Comparison of ENCODE assay signal across 29 cellular contexts in the genomic region with DNA sequence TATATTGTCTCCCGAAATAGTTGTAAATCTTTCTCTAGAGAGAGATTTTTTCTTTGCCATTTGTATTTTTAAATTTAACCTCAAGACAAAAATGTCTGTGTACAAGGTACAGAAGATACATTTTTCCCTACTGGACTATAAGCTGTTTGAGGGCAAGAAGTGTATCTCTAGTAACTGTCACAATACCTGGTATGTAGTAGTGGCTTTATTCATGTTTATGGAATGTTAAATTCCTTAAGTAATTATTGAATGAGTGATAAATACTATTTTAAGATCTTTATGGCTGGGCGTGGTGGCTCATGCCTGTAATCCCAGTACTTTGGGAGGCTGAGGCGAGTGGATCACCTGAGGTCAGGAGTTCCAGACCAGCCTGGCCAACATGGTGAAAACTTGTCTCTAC. TPM values are rescaled to one million over a fixed set of nuclear protein-coding genes. Genes with fewer than 3 reads are reported as not detected.
DNase-seq lines count a peak whose midpoint lies in the region; ATAC-seq and TF ChIP-seq lines count a peak whose summit lies in the region.
"Had no signal": no experiment of that assay in that cellular context is flagged by ENCODE, and none has a peak within 500 bp of the region (broad histone marks: within the 10 kb centered on the region; RNA-seq: fewer than 3 reads in every experiment).

No MANE protein-coding gene starts in this region.

- TF ChIP-seq CTCF in SK-N-SH (IDR thresholded peaks at IDR 0.05) (no peak), RWPE1 (conservative IDR thresholded peaks at IDR 0.05; ENCODE audit: low read depth) (no peak), fibroblast of lung (conservative IDR thresholded peaks at IDR 0.05 in 1 of 2, IDR thresholded peaks at IDR 0.05 in 1 of 2; ENCODE audit: low read depth in 1 of 2, low read length in 2 of 2) (no peak)

- TF ChIP-seq POLR2A in GM18505 (IDR thresholded peaks at IDR 0.05; ENCODE audit: borderline replicate concordance, extremely low read depth, insufficient read depth, insufficient read length): no peak

- intact Hi-C loops in Right ventricle myocardium superior (cut with DNase I): no loop called here
- intact Hi-C loops in activated CD4-positive, alpha-beta T cell treated with anti-CD3 and anti-CD28 coated beads, Interleukin-2, amount 10 ng/mL, durations not matched to agents 24 days and 14 days (cut with micrococcal nuclease): loop anchor here (2.0 kb wide), 1 partner anchor 60 kb away; no protein-coding TSS in a partner anchor

- H3K27me3 ChIP-seq in SK-N-SH (ENCODE audit: insufficient read depth): no peaks in the 10 kb centered on the region
- H3K27me3 ChIP-seq in fibroblast of lung (ENCODE audit: control insufficient read depth, insufficient read depth, low read length): no peaks in the 10 kb centered on the region
- H3K27me3 ChIP-seq: colonic mucosa had no signal

- H3K36me3 ChIP-seq in SK-N-SH (replicated peaks in 1 of 2; ENCODE audit: control insufficient read depth in 1 of 2, insufficient read depth in 2 of 2, low read length in 1 of 2): no peaks in the 10 kb centered on the region
- H3K36me3 ChIP-seq in fibroblast of lung (ENCODE audit: control insufficient read depth, insufficient read depth, low read length): no peaks in the 10 kb centered on the region
- H3K36me3 ChIP-seq: colonic mucosa had no signal

- CTCF ChIA-PET in SK-N-SH (lab: Yijun Ruan, JAX) (no interaction called here), RWPE1 (lab: Yijun Ruan, JAX) (no interaction called here)

- H3K27me3 Mint-ChIP-seq in stimulated activated memory B cell treated with anti-CD40 and anti-IgM and Interleukin-4, amounts not matched to agents 10 μg/mL and 1 μg/mL and 100 μg/mL, for 72 hours: no peaks in the 10 kb centered on the region
- no peaks in the 10 kb centered on the region for H3K27me3 Mint-ChIP-seq in activated CD4-positive, alpha-beta T cell treated with anti-CD3 and anti-CD28 coated beads, Interleukin-2, amount 10 ng/mL, durations not matched to agents 24 days and 14 days
- H3K27me3 Mint-ChIP-seq: activated naive CD4-positive, alpha-beta T cell treated with anti-CD3 and anti-CD28 coated beads, Interleukin-2, amount 10 ng/mL, durations not matched to agents 7 days and 5 days; naive thymus-derived CD4-positive, alpha-beta T cell; stimulated activated naive B cell treated with anti-CD40 and anti-IgM and Interleukin-4, amounts not matched to agents 10 μg/mL and 1 μg/mL and 100 μg/mL, for 72 hours; T-helper 17 cell had no signal

- peaks cover 27% of the 10 kb centered on the region for H3K4me1 Mint-ChIP-seq in stimulated activated memory B cell treated with anti-CD40 and anti-IgM and Interleukin-4, amounts not matched to agents 10 μg/mL and 1 μg/mL and 100 μg/mL, for 72 hours
- H3K4me1 Mint-ChIP-seq in activated CD4-positive, alpha-beta T cell treated with anti-CD3 and anti-CD28 coated beads, Interleukin-2, amount 10 ng/mL, durations not matched to agents 24 days and 14 days: peaks cover 52% of the 10 kb centered on the region

- DNase-seq in SK-N-SH (no peak), RWPE1 (ENCODE audit: low spot score) (no peak), fibroblast of lung (ENCODE audit: low read depth in 2 of 2) (peak in 1 of 2 donors; percentile 46), Right ventricle myocardium superior (no peak)
- DNase-seq in activated CD4-positive, alpha-beta T cell treated with anti-CD3 and anti-CD28 coated beads, Interleukin-2, amount 10 ng/mL, durations not matched to agents 24 days and 14 days: no peak
- DNase-seq: activated CD8-positive, alpha-beta memory T cell treated with anti-CD3 and anti-CD28 coated beads, Interleukin-2, amount 50 U/mL, for 4 hours; amygdala; colonic mucosa; DMS79; effector CD4-positive, alpha-beta T cell; head of caudate nucleus; midbrain; NCI-H1092; NCI-H1694 treated with DMSO at 0.1 percent for 48 hours; NCI-H2171; NCI-H82; nucleus accumbens; RPMI8226; stimulated activated naive B cell treated with anti-CD40 and anti-IgM and Interleukin-4, amounts not matched to agents 10 μg/mL and 1 μg/mL and 100 μg/mL, for 72 hours; substantia nigra; T-helper 17 cell had no signal

- H2AFZ ChIP-seq in SK-N-SH (ENCODE audit: low read depth) (no peak overlapping the region), fibroblast of lung (ENCODE audit: low read length) (no peak overlapping the region)

- H3K9me2 ChIP-seq in SK-N-SH: no peaks in the 10 kb centered on the region

- H3K4me2 ChIP-seq in SK-N-SH: peak overlapping the region; percentile 77
- no peak overlapping the region for H3K4me2 ChIP-seq in fibroblast of lung (ENCODE audit: extremely low read depth, insufficient read depth, low read length)

- H3K27ac ChIP-seq in SK-N-SH (ENCODE audit: low read depth in 2 of 2, low read length in 1 of 2): peak overlapping the region in 1 of 2 experiments; percentile 100; a peak in 2 of 4 replicates
- H3K27ac ChIP-seq in RWPE1: peak overlapping the region; percentile 68
- H3K27ac ChIP-seq in fibroblast of lung (ENCODE audit: insufficient read depth, low read length): peak overlapping the region; percentile 100
- H3K27ac ChIP-seq: 22Rv1, colonic mucosa, SK-N-MC had no signal

- ATAC-seq in SK-N-SH treated with all-trans-retinoic acid at 6 μM for 48 hours (no peak), GM18505 (IDR thresholded peaks at IDR 0.05; ENCODE audit: unreplicated experiment) (no peak), Right ventricle myocardium superior (ENCODE audit: poor library complexity) (no peak)
- ATAC-seq in stimulated activated memory B cell treated with anti-CD40 and anti-IgM and Interleukin-4, amounts not matched to agents 10 μg/mL and 1 μg/mL and 100 μg/mL, for 72 hours: no peak
- ATAC-seq: naive thymus-derived CD4-positive, alpha-beta T cell; T-helper 17 cell had no signal

- no peak overlapping the region for H3K4me3 ChIP-seq in SK-N-SH (ENCODE audit: low read depth in 2 of 2, low read length in 1 of 2)
- no peak overlapping the region for H3K4me3 ChIP-seq in fibroblast of lung (replicated peaks in 1 of 4; ENCODE audit: control extremely low read depth in 1 of 4, insufficient read depth in 1 of 4, low read depth in 3 of 4, low read length in 4 of 4)
- H3K4me3 ChIP-seq: colonic mucosa, SK-N-MC had no signal

- no peak overlapping the region for H3K4me3 Mint-ChIP-seq in stimulated activated memory B cell treated with anti-CD40 and anti-IgM and Interleukin-4, amounts not matched to agents 10 μg/mL and 1 μg/mL and 100 μg/mL, for 72 hours
- no peak overlapping the region for H3K4me3 Mint-ChIP-seq in activated CD4-positive, alpha-beta T cell treated with anti-CD3 and anti-CD28 coated beads, Interleukin-2, amount 10 ng/mL, durations not matched to agents 24 days and 14 days
- H3K4me3 Mint-ChIP-seq: activated CD4-positive, alpha-beta memory T cell treated with anti-CD3 and anti-CD28 coated beads, Interleukin-2, amount 10 ng/mL, durations not matched to agents 7 days and 5 days; activated naive CD4-positive, alpha-beta T cell treated with anti-CD3 and anti-CD28 coated beads, Interleukin-2, amount 10 ng/mL, durations not matched to agents 7 days and 5 days; stimulated activated naive B cell treated with anti-CD40 and anti-IgM and Interleukin-4, amounts not matched to agents 10 μg/mL and 1 μg/mL and 100 μg/mL, for 72 hours; T-helper 17 cell had no signal

- no peak for TF ChIP-seq RAD21 in SK-N-SH (IDR thresholded peaks at IDR 0.05; ENCODE audit: low read length)

- H3K4me1 ChIP-seq in SK-N-SH (ENCODE audit: control insufficient read depth in 1 of 2, insufficient read depth in 2 of 2, low read depth in 1 of 2, low read length in 1 of 2) (peaks cover 5 to 22% of the 10 kb centered on the region in 2 experiments; a peak in 3 of 4 replicates), fibroblast of lung (ENCODE audit: control insufficient read depth, extremely low read depth, insufficient read depth, low read length) (peaks cover 21% of the 10 kb centered on the region)
- H3K4me1 ChIP-seq: colonic mucosa had no signal

- WGBS in SK-N-SH (ENCODE audit: low lambda C conversion rate): 89% methylated on average over 3 of the region's 3 CpGs

- peak overlapping the region; percentile 30 for H3K27ac Mint-ChIP-seq in stimulated activated memory B cell treated with anti-CD40 and anti-IgM and Interleukin-4, amounts not matched to agents 10 μg/mL and 1 μg/mL and 100 μg/mL, for 72 hours
- H3K27ac Mint-ChIP-seq in activated CD4-positive, alpha-beta T cell treated with anti-CD3 and anti-CD28 coated beads, Interleukin-2, amount 10 ng/mL, durations not matched to agents 24 days and 14 days: no peak overlapping the region
- H3K27ac Mint-ChIP-seq: stimulated activated naive B cell treated with anti-CD40 and anti-IgM and Interleukin-4, amounts not matched to agents 10 μg/mL and 1 μg/mL and 100 μg/mL, for 72 hours; T-helper 17 cell had no signal

- POLR2A ChIA-PET in SK-N-SH (lab: Yijun Ruan, JAX): no interaction called here
- POLR2A ChIA-PET in RWPE1 (lab: Yijun Ruan, JAX; ENCODE audit: low non-redundant PET): no interaction called here

- no peaks in the 10 kb centered on the region for H4K20me1 ChIP-seq in SK-N-SH (ENCODE audit: insufficient read depth)
- no peaks in the 10 kb centered on the region for H4K20me1 ChIP-seq in fibroblast of lung (ENCODE audit: control insufficient read depth, extremely low read depth, insufficient read depth, low read length)

- H3K9me3 ChIP-seq in SK-N-SH (no peaks in the 10 kb centered on the region), fibroblast of lung (ENCODE audit: control insufficient read depth, insufficient read depth, low read depth, low read length) (no peaks in the 10 kb centered on the region)
- H3K9me3 ChIP-seq: colonic mucosa had no signal

- H3K36me3 Mint-ChIP-seq in stimulated activated memory B cell treated with anti-CD40 and anti-IgM and Interleukin-4, amounts not matched to agents 10 μg/mL and 1 μg/mL and 100 μg/mL, for 72 hours: no peaks in the 10 kb centered on the region
- H3K36me3 Mint-ChIP-seq in activated CD4-positive, alpha-beta T cell treated with anti-CD3 and anti-CD28 coated beads, Interleukin-2, amount 10 ng/mL, durations not matched to agents 24 days and 14 days (ENCODE audit: low read depth): no peaks in the 10 kb centered on the region
- H3K36me3 Mint-ChIP-seq: activated naive CD4-positive, alpha-beta T cell treated with anti-CD3 and anti-CD28 coated beads, Interleukin-2, amount 10 ng/mL, durations not matched to agents 7 days and 5 days; stimulated activated naive B cell treated with anti-CD40 and anti-IgM and Interleukin-4, amounts not matched to agents 10 μg/mL and 1 μg/mL and 100 μg/mL, for 72 hours had no signal

- H3F3A ChIP-seq in SK-N-SH (replicated peaks; ENCODE audit: insufficient read depth): peaks cover 55% of the 10 kb centered on the region

- H3K9me3 Mint-ChIP-seq in stimulated activated memory B cell treated with anti-CD40 and anti-IgM and Interleukin-4, amounts not matched to agents 10 μg/mL and 1 μg/mL and 100 μg/mL, for 72 hours: peaks cover 2% of the 10 kb centered on the region
- no peaks in the 10 kb centered on the region for H3K9me3 Mint-ChIP-seq in activated CD4-positive, alpha-beta T cell treated with anti-CD3 and anti-CD28 coated beads, Interleukin-2, amount 10 ng/mL, durations not matched to agents 24 days and 14 days
- H3K9me3 Mint-ChIP-seq: activated CD4-positive, alpha-beta memory T cell treated with anti-CD3 and anti-CD28 coated beads, Interleukin-2, amount 10 ng/mL, durations not matched to agents 7 days and 5 days; activated naive CD4-positive, alpha-beta T cell treated with anti-CD3 and anti-CD28 coated beads, Interleukin-2, amount 10 ng/mL, durations not matched to agents 7 days and 5 days; naive thymus-derived CD4-positive, alpha-beta T cell had no signal

- H3K9ac ChIP-seq in SK-N-SH (peak overlapping the region; percentile 56; the same call in 1 of the 2 replicates), fibroblast of lung (ENCODE audit: insufficient read depth, low read length) (no peak overlapping the region)

- no peak for TF ChIP-seq EP300 in SK-N-SH (IDR thresholded peaks at IDR 0.05; ENCODE audit: borderline replicate concordance in 1 of 2, low read depth in 1 of 2, low read length in 1 of 2)

- H3K79me2 ChIP-seq in SK-N-SH (ENCODE audit: insufficient read depth) (peaks cover 20% of the 10 kb centered on the region), fibroblast of lung (ENCODE audit: control insufficient read depth, insufficient read depth, low read length) (no peaks in the 10 kb centered on the region)

RNA-seq across cellular contexts. Expression of a gene that starts 24.4 kb away (rescaled TPM):
- polyA plus RNA-seq in SK-N-SH (2012; rRNA removed): 11.7 and 12.4 TPM in 2 replicates
- 14.0 and 16.6 TPM in 2 replicates for polyA plus RNA-seq in SK-N-SH (2012; cell fraction: cytosol; rRNA removed)
- polyA plus RNA-seq in SK-N-SH (2012; cell fraction: nucleus; rRNA removed): 12.6 and 24.0 TPM in 2 replicates
- 59.3 and 109 TPM in 2 replicates for total RNA-seq in fibroblast of lung
- 41.9 and 50.0 TPM in 2 replicates for polyA plus RNA-seq in fibroblast of lung
- polyA plus RNA-seq in fibroblast of lung (2012): 26.7 and 28.6 TPM in 2 replicates
- polyA minus RNA-seq in fibroblast of lung (ENCODE audit: low replicate concordance): 14.8 and 37.9 TPM in 2 replicates
- 15.6 TPM for total RNA-seq in Right ventricle myocardium superior
- 28.0 and 30.5 TPM in 2 replicates for total RNA-seq in activated CD4-positive, alpha-beta T cell treated with anti-CD3 and anti-CD28 coated beads, Interleukin-2, amount 10 ng/mL, durations not matched to agents 24 days and 14 days
